Comparison of ENCODE assay signal across 19 cellular contexts in the genomic region with DNA sequence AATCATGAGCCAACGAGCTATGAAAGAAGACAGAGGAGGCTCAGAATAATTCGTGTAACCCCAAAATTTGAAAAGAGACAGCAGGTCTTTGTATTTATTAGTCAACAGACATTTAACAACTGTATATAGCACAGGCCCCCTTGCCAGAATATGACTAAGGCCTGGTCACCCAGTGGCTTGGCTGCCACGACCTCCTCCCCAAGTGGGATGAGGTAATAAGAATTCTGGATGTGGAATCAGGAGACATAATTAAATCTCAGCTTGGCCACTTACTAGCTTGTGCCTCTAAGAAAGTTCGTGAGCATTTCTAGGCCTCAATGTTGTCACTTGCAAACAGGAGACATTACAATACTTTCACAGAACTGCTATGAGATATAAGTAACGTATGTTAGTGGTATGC.
DNase-seq lines count a peak whose midpoint lies in the region; ATAC-seq and TF ChIP-seq lines count a peak whose summit lies in the region.
"Had no signal": no experiment of that assay in that cellular context is flagged by ENCODE, and none has a peak within 500 bp of the region (broad histone marks: within the 10 kb centered on the region; RNA-seq: fewer than 3 reads in every experiment).

No MANE protein-coding gene starts in this region.

- H3K36me3 ChIP-seq in breast epithelium = no peaks in the 10 kb centered on the region
- H3K36me3 ChIP-seq in brain microvascular endothelial cell (replicated peaks) = no peaks in the 10 kb centered on the region
- H3K36me3 ChIP-seq in heart left ventricle = no peaks in the 10 kb centered on the region
- H3K36me3 ChIP-seq in aorta (ENCODE audit: control insufficient read depth in 1 of 2, insufficient read depth in 2 of 2, low read length in 1 of 2) = no peaks in the 10 kb centered on the region
- no peaks in the 10 kb centered on the region for H3K36me3 ChIP-seq in uterus
- H3K36me3 ChIP-seq: prostate gland had no signal

- H3K4me1 Mint-ChIP-seq in MCF 10A (ENCODE audit: insufficient read depth, unreplicated experiment) = peaks cover 7% of the 10 kb centered on the region
- H3K4me1 Mint-ChIP-seq: activated B cell treated with CpG ODN at 0.5 μM for 24 hours; activated CD8-positive, alpha-beta memory T cell treated with anti-CD3 and anti-CD28 coated beads, Interleukin-2, amount 10 ng/mL, durations not matched to agents 7 days and 5 days; CD4-positive, alpha-beta memory T cell; naive B cell had no signal

- no TSS peak for BruUV-seq in MCF 10A (replicated peaks; lab: Mats Ljungman, UMichigan)

- WGBS in heart left ventricle, 4 donors = 46 to 61% (median 54%) methylated on average over 5 of the region's 5 CpGs
- 38 to 41% methylated on average over 5 of the region's 5 CpGs for WGBS in aorta, 2 donors

- in situ Hi-C loops in brain microvascular endothelial cell (cut with HindIII; ENCODE audit: low pct_ligation_motif_present, low sequenced_read_pairs) = no loop called here

- ATAC-seq in heart left ventricle (peak in 3 of 4 donors; percentile 82 to 95 (median 83)), aorta (ENCODE audit: low FRiP score) (peak; percentile 37)
- ATAC-seq: activated CD8-positive, alpha-beta memory T cell treated with anti-CD3 and anti-CD28 coated beads, Interleukin-2, amount 10 ng/mL, durations not matched to agents 7 days and 5 days had no signal

- TF ChIP-seq POLR2A in breast epithelium (IDR thresholded peaks at IDR 0.05) (no peak), heart left ventricle (IDR thresholded peaks at IDR 0.05) (no peak), uterus (IDR thresholded peaks at IDR 0.05) (no peak)

- H3K27ac ChIP-seq in breast epithelium = no peak overlapping the region
- no peak overlapping the region for H3K27ac ChIP-seq in brain microvascular endothelial cell
- H3K27ac ChIP-seq in heart left ventricle = peak overlapping the region in 1 of 12 donors; percentile 5
- H3K27ac ChIP-seq in aorta (ENCODE audit: low read depth in 1 of 2, low read length in 2 of 2) = no peak overlapping the region
- H3K27ac ChIP-seq in uterus = no peak overlapping the region
- H3K27ac ChIP-seq: 22Rv1, prostate gland had no signal

- TF ChIP-seq CTCF in MCF 10A (IDR thresholded peaks at IDR 0.05; ENCODE audit: unreplicated experiment) = no peak
- no peak for TF ChIP-seq CTCF in breast epithelium (IDR thresholded peaks at IDR 0.05)
- TF ChIP-seq CTCF in brain microvascular endothelial cell (IDR thresholded peaks at IDR 0.05; ENCODE audit: low read depth, low read length, missing control alignments) = no peak
- no peak for TF ChIP-seq CTCF in heart left ventricle (IDR thresholded peaks at IDR 0.05)
- TF ChIP-seq CTCF in uterus (IDR thresholded peaks at IDR 0.05) = no peak

- intact Hi-C loops in MCF 10A (cut with micrococcal nuclease) (no loop called here), breast epithelium (cut with DNase I; ENCODE audit: low total_unique reads) (no loop called here), heart left ventricle (cut with DNase I) (no loop called here), aorta (cut with DNase I) (no loop called here), uterus (cut with DNase I; ENCODE audit: low total_unique reads) (no loop called here)

- H3K9me3 ChIP-seq in breast epithelium = no peaks in the 10 kb centered on the region
- no peaks in the 10 kb centered on the region for H3K9me3 ChIP-seq in heart left ventricle
- no peaks in the 10 kb centered on the region for H3K9me3 ChIP-seq in aorta (ENCODE audit: control insufficient read depth, low read length)
- no peaks in the 10 kb centered on the region for H3K9me3 ChIP-seq in uterus
- H3K9me3 ChIP-seq: prostate gland had no signal

- POLR2A ChIA-PET in MCF 10A (lab: Yijun Ruan, JAX) (no interaction called here), HEK293T (lab: Yijun Ruan, JAX) (no interaction called here)

- H3K4me3 Mint-ChIP-seq in MCF 10A (ENCODE audit: unreplicated experiment) = no peak overlapping the region
- H3K4me3 Mint-ChIP-seq: activated B cell treated with CpG ODN at 0.5 μM for 24 hours; activated CD8-positive, alpha-beta memory T cell treated with anti-CD3 and anti-CD28 coated beads, Interleukin-2, amount 10 ng/mL, durations not matched to agents 7 days and 5 days; CD4-positive, alpha-beta memory T cell; endodermal cell; naive B cell had no signal

- peak; percentile 45 for DNase-seq in MCF 10A (ENCODE audit: unreplicated experiment)
- no peak for DNase-seq in breast epithelium (ENCODE audit: low spot score in 2 of 2)
- DNase-seq in brain microvascular endothelial cell = peak; percentile 67
- peak in 3 of 5 donors; percentile 23 to 60 (median 57) for DNase-seq in heart left ventricle
- DNase-seq in aorta = peak in 1 of 2 donors; percentile 59
- DNase-seq in HEK293T (ENCODE audit: extremely low spot score) = no peak
- DNase-seq in uterus = no peak
- DNase-seq in activated CD4-positive, alpha-beta T cell treated with anti-CD3 and anti-CD28 coated beads for 48 hours = no peak
- DNase-seq: activated B cell treated with CpG ODN at 0.5 μM for 24 hours; activated CD8-positive, alpha-beta memory T cell treated with anti-CD3 and anti-CD28 coated beads, Interleukin-2, amount 10 ng/mL, durations not matched to agents 7 days and 5 days; activated naive CD4-positive, alpha-beta T cell treated with Interleukin-2 at 50 U/mL for 16 hours; CD4-positive, alpha-beta memory T cell; central memory CD4-positive, alpha-beta T cell; endodermal cell; naive B cell; NCI-H2081; NCI-H526 treated with DMSO at 0.1 percent for 48 hours had no signal

- CTCF ChIA-PET in MCF 10A (lab: Yijun Ruan, JAX) (no interaction called here), HEK293T (lab: Yijun Ruan, JAX) (no interaction called here)

- H3K4me1 ChIP-seq in breast epithelium (no peaks in the 10 kb centered on the region), heart left ventricle (peaks cover 0 to 19% (median 5%) of the 10 kb centered on the region in 12 donors), aorta (ENCODE audit: control insufficient read depth in 1 of 2, insufficient read depth in 2 of 2, low read length in 2 of 2) (peaks cover 0 to 2% of the 10 kb centered on the region in 2 donors), uterus (no peaks in the 10 kb centered on the region)
- H3K4me1 ChIP-seq: prostate gland had no signal

- no peaks in the 10 kb centered on the region for H3K36me3 Mint-ChIP-seq in MCF 10A (ENCODE audit: insufficient read depth, unreplicated experiment)
- H3K36me3 Mint-ChIP-seq: activated CD8-positive, alpha-beta memory T cell treated with anti-CD3 and anti-CD28 coated beads, Interleukin-2, amount 10 ng/mL, durations not matched to agents 7 days and 5 days; naive B cell had no signal

- H3K27me3 Mint-ChIP-seq in MCF 10A (ENCODE audit: insufficient read depth, unreplicated experiment) = no peaks in the 10 kb centered on the region
- H3K27me3 Mint-ChIP-seq: activated B cell treated with CpG ODN at 0.5 μM for 24 hours; activated CD8-positive, alpha-beta memory T cell treated with anti-CD3 and anti-CD28 coated beads, Interleukin-2, amount 10 ng/mL, durations not matched to agents 7 days and 5 days; CD4-positive, alpha-beta memory T cell; naive B cell had no signal

- H3K9me3 Mint-ChIP-seq in MCF 10A (ENCODE audit: unreplicated experiment) = no peaks in the 10 kb centered on the region
- H3K9me3 Mint-ChIP-seq: activated B cell treated with CpG ODN at 0.5 μM for 24 hours; CD4-positive, alpha-beta memory T cell; endodermal cell; naive B cell had no signal

- no peak overlapping the region for H3K4me3 ChIP-seq in breast epithelium
- H3K4me3 ChIP-seq in brain microvascular endothelial cell (ENCODE audit: low read depth, low read length) = no peak overlapping the region
- H3K4me3 ChIP-seq in heart left ventricle = no peak overlapping the region
- no peak overlapping the region for H3K4me3 ChIP-seq in aorta (ENCODE audit: low read length in 2 of 2)
- H3K4me3 ChIP-seq in uterus = no peak overlapping the region
- H3K4me3 ChIP-seq: prostate gland had no signal

- H3K27me3 ChIP-seq in breast epithelium = no peaks in the 10 kb centered on the region
- H3K27me3 ChIP-seq in brain microvascular endothelial cell (replicated peaks) = no peaks in the 10 kb centered on the region
- H3K27me3 ChIP-seq in heart left ventricle = no peaks in the 10 kb centered on the region
- H3K27me3 ChIP-seq in aorta (ENCODE audit: control insufficient read depth in 1 of 2, insufficient read depth in 2 of 2, low read length in 1 of 2) = no peaks in the 10 kb centered on the region
- H3K27me3 ChIP-seq in uterus = no peaks in the 10 kb centered on the region

- no peak overlapping the region for H3K27ac Mint-ChIP-seq in MCF 10A (ENCODE audit: low read depth, unreplicated experiment)
- H3K27ac Mint-ChIP-seq: activated B cell treated with CpG ODN at 0.5 μM for 24 hours; activated CD8-positive, alpha-beta memory T cell treated with anti-CD3 and anti-CD28 coated beads, Interleukin-2, amount 10 ng/mL, durations not matched to agents 7 days and 5 days; CD4-positive, alpha-beta memory T cell; endodermal cell; naive B cell had no signal

TF ChIP-seq in HEK293T, 16 proteins besides CTCF, POLR2A, EP300 and RAD21:
- no peak for TF ChIP-seq ELF4 (IDR thresholded peaks at IDR 0.05)
- TF ChIP-seq FOXM1 (IDR thresholded peaks at IDR 0.05; ENCODE audit: borderline replicate concordance) = no peak
- no peak for TF ChIP-seq SP1 (IDR thresholded peaks at IDR 0.05)
- TF ChIP-seq ARNT (IDR thresholded peaks at IDR 0.05) = no peak
- no peak for TF ChIP-seq TARDBP (IDR thresholded peaks at IDR 0.05)
- no peak for TF ChIP-seq LEF1 (IDR thresholded peaks at IDR 0.05; ENCODE audit: borderline replicate concordance)
- TF ChIP-seq FOXK2 (IDR thresholded peaks at IDR 0.05) = no peak

Comparison
In these comparisons a context has a peak if more than half of its experiments do, and no peak if none do; other contexts are left out.
1. DNase-seq: peak in MCF 10A (single experiment), brain microvascular endothelial cell (single experiment) and heart left ventricle (3 of 5); none in breast epithelium (0 of 2), HEK293T (single experiment), uterus (0 of 2) and activated CD4-positive, alpha-beta T cell treated with anti-CD3 and anti-CD28 coated beads for 48 hours (single experiment).